ENCODE assay signal across 14 cellular contexts in genomic region chr18:31649894-31650719, GRCh38. TPM values are rescaled to one million over a fixed set of nuclear protein-coding genes. Genes with fewer than 3 reads are reported as not detected.
DNase-seq lines count a peak whose midpoint lies in the region; ATAC-seq and TF ChIP-seq lines count a peak whose summit lies in the region.
"Had no signal": no experiment of that assay in that cellular context is flagged by ENCODE, and none has a peak within 500 bp of the region (broad histone marks: within the 10 kb centered on the region; RNA-seq: fewer than 3 reads in every experiment).

No MANE protein-coding gene starts in this region.

- H3K79me2 ChIP-seq in Loucy (ENCODE audit: insufficient read depth, low read length) = peaks cover 37% of the 10 kb centered on the region; the same call in 1 of the 2 replicates

- H3K4me2 ChIP-seq in Loucy (ENCODE audit: low read depth, low read length, poor library complexity, severe bottlenecking) = peak overlapping the region; percentile 37

- DNase-seq in GM12865 (ENCODE audit: low read depth) = peak; percentile 75
- no peak for DNase-seq in NCI-H1436 treated with DMSO at 0.1 percent for 48 hours (lab: John Stamatoyannopoulos, UW)
- DNase-seq in aorta = no peak
- DNase-seq in GM10248 (ENCODE audit: extremely low spot score) = no peak
- DNase-seq in NCI-H82 treated with DMSO at 0.1 percent for 48 hours (lab: John Stamatoyannopoulos, UW; ENCODE audit: unreplicated experiment) = no peak
- DNase-seq: activated CD4-positive, alpha-beta T cell treated with anti-CD3 and anti-CD28 coated beads for 36 hours; activated naive CD8-positive, alpha-beta T cell treated with anti-CD3 and anti-CD28 coated beads, Interleukin-2, amount 10 ng/mL, durations not matched to agents 7 days and 5 days; endodermal cell; NCI-H1417 treated with DMSO at 0.1 percent for 48 hours had no signal

- H3K36me3 ChIP-seq in Loucy (ENCODE audit: insufficient read depth, low read length) (peaks cover 24% of the 10 kb centered on the region; the same call in 1 of the 2 replicates), aorta (ENCODE audit: control insufficient read depth in 1 of 2, insufficient read depth in 2 of 2, low read length in 1 of 2) (no peaks in the 10 kb centered on the region)

- ATAC-seq in GM19397 (IDR thresholded peaks at IDR 0.05; ENCODE audit: unreplicated experiment) = peak; percentile 30
- peak; percentile 49 for ATAC-seq in HG02852 (IDR thresholded peaks at IDR 0.05; ENCODE audit: unreplicated experiment)
- ATAC-seq in aorta (ENCODE audit: low FRiP score) = no peak

- H3K27ac ChIP-seq in aorta (ENCODE audit: low read depth in 1 of 2, low read length in 2 of 2) = no peak overlapping the region

- H3F3A ChIP-seq in Loucy (ENCODE audit: low read depth) = peaks cover 3% of the 10 kb centered on the region

- CTCF ChIA-PET in GM10248 (lab: Yijun Ruan, JAX) = interaction anchor here (0.9 to 2.3 kb wide), 12 partner anchors 8 to 94 kb away, joined by 3 to 15 read pairs (median 5); no protein-coding TSS in a partner anchor

- H3K4me1 ChIP-seq in Loucy (ENCODE audit: insufficient read depth, low read length, poor library complexity, severe bottlenecking) (peaks cover 55% of the 10 kb centered on the region), aorta (ENCODE audit: control insufficient read depth in 1 of 2, insufficient read depth in 2 of 2, low read length in 2 of 2) (no peaks in the 10 kb centered on the region)

- no peak overlapping the region for H2AFZ ChIP-seq in Loucy (ENCODE audit: low read length)

- H3K9me3 ChIP-seq in Loucy (ENCODE audit: insufficient read depth, low read depth, low read length) = no peaks in the 10 kb centered on the region
- H3K9me3 ChIP-seq in aorta (ENCODE audit: control insufficient read depth, low read length) = no peaks in the 10 kb centered on the region

- H4K20me1 ChIP-seq in Loucy (ENCODE audit: insufficient read depth, low read length, poor library complexity, severe bottlenecking) = peaks cover 9% of the 10 kb centered on the region

- H3K27me3 ChIP-seq in Loucy (ENCODE audit: insufficient read depth, low read length, poor library complexity, severe bottlenecking) (no peaks in the 10 kb centered on the region), aorta (ENCODE audit: control insufficient read depth in 1 of 2, insufficient read depth in 2 of 2, low read length in 1 of 2) (no peaks in the 10 kb centered on the region)

- POLR2A ChIA-PET in GM10248 (lab: Yijun Ruan, JAX) = interaction anchor here (0.6 to 3.0 kb wide), 2 partner anchors 9 to 10 kb away, joined by 5 to 14 read pairs; no protein-coding TSS in a partner anchor

- no peaks in the 10 kb centered on the region for H3K9me2 ChIP-seq in Loucy (replicated peaks; ENCODE audit: low read depth, low read length)

- WGBS in aorta, 2 donors = 54 to 68% methylated on average over 4 of the region's 4 CpGs

- peak overlapping the region; percentile 32 for H3K4me3 ChIP-seq in GM12865 (ENCODE audit: low read depth, low read length)
- no peak overlapping the region for H3K4me3 ChIP-seq in Loucy (ENCODE audit: low read length, poor library complexity, severe bottlenecking)
- no peak overlapping the region for H3K4me3 ChIP-seq in aorta (ENCODE audit: low read length in 2 of 2)

- TF ChIP-seq CTCF in GM12865 (IDR thresholded peaks at IDR 0.05; ENCODE audit: insufficient read depth, low read depth, low read length, missing control alignments) (no peak), Loucy (conservative IDR thresholded peaks at IDR 0.05; ENCODE audit: low read length) (no peak), GM10248 (IDR thresholded peaks at IDR 0.05; ENCODE audit: control extremely low read depth, extremely low read depth, low read depth, missing control alignments) (no peak)

- H3K9ac ChIP-seq in Loucy (ENCODE audit: low read depth, low read length, poor library complexity, severe bottlenecking) = peak overlapping the region; percentile 0

- intact Hi-C loops in aorta (cut with DNase I) = no loop called here

RNA-seq across cellular contexts. Expression of gene B4GALT6, which starts 34.3 kb away (rescaled TPM):
- total RNA-seq in aorta = 1 to 10 TPM; 4.3 to 8.4 TPM
- 1 to 10 TPM in 1 of 2 donors, under 1 TPM in 1; 0.87 to 2.4 TPM for polyA plus RNA-seq in aorta

RNA-seq across cellular contexts. Expression of gene TTR, which starts 58.4 kb away (rescaled TPM):
- total RNA-seq in aorta = not detected
- under 1 TPM in 1 of 2 donors, not detected in 1; 0.51 TPM for polyA plus RNA-seq in aorta
- total RNA-seq: activated CD4-positive, alpha-beta T cell treated with anti-CD3 and anti-CD28 coated beads for 36 hours; activated naive CD8-positive, alpha-beta T cell treated with anti-CD3 and anti-CD28 coated beads, Interleukin-2, amount 10 ng/mL, durations not matched to agents 7 days and 5 days; endodermal cell; subcutaneous adipose tissue had no signal
- polyA plus RNA-seq: AG04450 had no signal
